In genomic region chr18:12651651-12652050, GRCh38 we compare ENCODE assay signal across 1 cellular context.
TF ChIP-seq lines count a peak whose summit lies in the region.

No MANE protein-coding gene starts in this region.

TF ChIP-seq in GM23338, 12 proteins besides CTCF, POLR2A, EP300 and RAD21:
- no peak for TF ChIP-seq REST (IDR thresholded peaks at IDR 0.05; ENCODE audit: unreplicated experiment)
- TF ChIP-seq CREB1 (CRISPR knock-in tag; IDR thresholded peaks at IDR 0.05; ENCODE audit: low read depth): no peak
- no peak for TF ChIP-seq ZNF114 (CRISPR knock-in tag; IDR thresholded peaks at IDR 0.05)
- no peak for TF ChIP-seq ZNF462 (CRISPR knock-in tag; IDR thresholded peaks at IDR 0.05)
- no peak for TF ChIP-seq EZH2phosphoT487 (IDR thresholded peaks at IDR 0.05; ENCODE audit: unreplicated experiment)
